In the genomic region with DNA sequence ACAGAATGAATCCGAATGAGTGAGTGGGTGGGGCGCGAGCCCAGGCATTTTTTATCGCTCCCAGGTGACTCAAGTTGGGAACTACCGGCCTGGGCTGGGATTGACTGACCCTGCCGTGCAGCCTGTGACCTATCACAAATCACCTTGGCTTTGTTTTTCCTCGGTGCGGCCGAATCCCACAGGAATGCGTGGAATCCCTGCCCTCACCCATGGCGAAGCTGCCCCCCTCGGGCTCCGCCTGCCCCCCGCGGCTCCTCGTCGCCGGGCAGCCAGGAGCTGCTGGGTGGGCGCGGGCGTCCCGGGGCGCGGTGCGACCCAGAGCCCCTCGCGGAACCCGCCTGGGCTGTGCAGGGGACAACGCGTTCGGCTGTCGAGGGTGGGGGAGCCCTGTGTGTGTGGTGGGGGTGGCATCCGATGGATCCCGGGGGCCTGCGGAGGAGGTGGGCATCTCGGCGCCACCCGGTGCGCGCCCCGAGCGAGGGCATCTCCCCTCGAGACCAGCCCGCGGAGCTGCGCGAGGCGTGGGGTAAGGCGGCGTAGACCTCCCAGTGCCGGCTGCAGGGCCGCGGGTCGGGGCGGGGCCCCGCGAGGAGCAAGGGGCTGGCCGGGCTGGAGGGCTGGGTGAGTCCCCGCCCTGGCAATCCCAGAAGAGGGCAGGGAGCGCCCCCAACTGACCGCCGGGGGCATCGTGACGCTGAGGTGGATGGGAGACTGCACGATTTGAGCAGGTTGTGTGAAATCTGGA, we compare ENCODE assay signal across 8 cellular contexts. TPM values are rescaled to one million over a fixed set of nuclear protein-coding genes. Genes with fewer than 3 reads are reported as not detected.
DNase-seq lines count a peak whose midpoint lies in the region; ATAC-seq and TF ChIP-seq lines count a peak whose summit lies in the region.

No MANE protein-coding gene starts in this region.

- H3K27ac ChIP-seq in RWPE1 (peak overlapping the region; percentile 14; the same call in 1 of the 2 replicates), thoracic aorta (peak overlapping the region; percentile 49 to 50)

- TF ChIP-seq CTCF in RWPE1 (conservative IDR thresholded peaks at IDR 0.05; ENCODE audit: low read depth) (peak; percentile 91), omental fat pad (IDR thresholded peaks at IDR 0.05) (peak in 1 of 3 donors; percentile 66), thoracic aorta (IDR thresholded peaks at IDR 0.05) (peak; percentile 92)

- CTCF ChIA-PET in RWPE1 (lab: Yijun Ruan, JAX) = interaction anchor here (0.6 to 2.4 kb wide), 17 partner anchors 12 to 595 kb away, joined by 3 to 27 read pairs (median 4); no protein-coding TSS in a partner anchor

- H3K4me1 ChIP-seq in thoracic aorta (ENCODE audit: control insufficient read depth in 1 of 2, low read depth in 2 of 2) = peaks cover 0 to 23% of the 10 kb centered on the region in 2 donors

- H3K36me3 ChIP-seq in thoracic aorta = no peaks in the 10 kb centered on the region

- H3K27me3 ChIP-seq in thoracic aorta (replicated peaks; ENCODE audit: insufficient read depth) = no peaks in the 10 kb centered on the region

- peak; percentile 27 for DNase-seq in DMS79 (lab: John Stamatoyannopoulos, UW)
- peak; percentile 86 for DNase-seq in HT-29 (ENCODE audit: low spot score)
- peak; percentile 74 for DNase-seq in RWPE1 (ENCODE audit: low spot score)
- peak; percentile 77 for DNase-seq in activated gamma-delta T cell treated with anti-CD3 and anti-CD28 coated beads, Interleukin-2, amount 50 U/mL, for 16 hours (ENCODE audit: low read depth)
- DNase-seq in globus pallidus (ENCODE audit: low spot score) = peak; percentile 76
- peak; percentile 76 for DNase-seq in omental fat pad (ENCODE audit: low spot score)
- peak; percentile 66 for DNase-seq in thoracic aorta (ENCODE audit: low spot score)

- no peaks in the 10 kb centered on the region for H3K9me3 ChIP-seq in thoracic aorta

- peak; percentile 99 for ATAC-seq in GM21381 (IDR thresholded peaks at IDR 0.05; ENCODE audit: unreplicated experiment)
- ATAC-seq in omental fat pad (ENCODE audit: low FRiP score) = peak; percentile 98
- ATAC-seq in thoracic aorta (ENCODE audit: insufficient number of reproducible peaks, low FRiP score, low read depth) = peak; percentile 82

- peak overlapping the region; percentile 89 for H3K4me3 ChIP-seq in thoracic aorta

- POLR2A ChIA-PET in RWPE1 (lab: Yijun Ruan, JAX; ENCODE audit: low non-redundant PET) = no interaction called here

RNA-seq across cellular contexts. Expression of gene B3GNT7, which starts 16.5 kb away (rescaled TPM):
- total RNA-seq in HT-29 (2014; rRNA removed; shearing (Covaris generic)) = 3.2 and 3.6 TPM in 2 replicates
- total RNA-seq in omental fat pad = 10 to 100 TPM in 1 of 4 donors, 1 to 10 TPM in 3; 2.8 to 12.6 (median 6.1) TPM
- 10 to 100 TPM; 11.4 to 17.5 TPM for total RNA-seq in thoracic aorta

RNA-seq across cellular contexts. Expression of gene NCL, which starts 52.2 kb away (rescaled TPM):
- total RNA-seq in HT-29 (2014; rRNA removed; shearing (Covaris generic)) = 227 and 245 TPM in 2 replicates
- total RNA-seq in omental fat pad = 100 to 1,000 TPM; 174 to 495 (median 225) TPM
- 100 to 1,000 TPM in 1 of 2 donors, 10 to 100 TPM in 1; 80.4 to 210 TPM for total RNA-seq in thoracic aorta

Comparison
In these comparisons a context has a peak if more than half of its experiments do, and no peak if none do; other contexts are left out.
1. Peak in every context shown above with its lines: DNase-seq, ATAC-seq, H3K4me3 ChIP-seq and H3K27ac ChIP-seq.
2. DNase-seq: peak in every context shown above with its lines; median percentile 86 in HT-29; 77 in activated gamma-delta T cell treated with anti-CD3 and anti-CD28 coated beads, Interleukin-2, amount 50 U/mL, for 16 hours; 76 in globus pallidus; 76 in omental fat pad; 74 in RWPE1; 66 in thoracic aorta; 27 in DMS79.